ENCODE assay signal across 1 cellular context in genomic region chr22:23431337-23432072, GRCh38.
TF ChIP-seq lines count a peak whose summit lies in the region.

No MANE protein-coding gene starts in this region.

TF ChIP-seq in K562, 482 proteins besides CTCF, POLR2A, EP300 and RAD21 (continued from another document):
- TF ChIP-seq, protein P1, sequence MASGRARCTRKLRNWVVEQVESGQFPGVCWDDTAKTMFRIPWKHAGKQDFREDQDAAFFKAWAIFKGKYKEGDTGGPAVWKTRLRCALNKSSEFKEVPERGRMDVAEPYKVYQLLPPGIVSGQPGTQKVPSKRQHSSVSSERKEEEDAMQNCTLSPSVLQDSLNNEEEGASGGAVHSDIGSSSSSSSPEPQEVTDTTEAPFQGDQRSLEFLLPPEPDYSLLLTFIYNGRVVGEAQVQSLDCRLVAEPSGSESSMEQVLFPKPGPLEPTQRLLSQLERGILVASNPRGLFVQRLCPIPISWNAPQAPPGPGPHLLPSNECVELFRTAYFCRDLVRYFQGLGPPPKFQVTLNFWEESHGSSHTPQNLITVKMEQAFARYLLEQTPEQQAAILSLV (tag; IDR thresholded peaks at IDR 0.05), result no peak
- no peak for TF ChIP-seq U2AF1 (optimal IDR thresholded peaks at IDR 0.05; ENCODE audit: low read depth, low read length)
- peak; percentile 68 for TF ChIP-seq L3MBTL2 (IDR thresholded peaks at IDR 0.05)
- 0 out of 4 replicates have a peak, but pooled peaks have one; percentile 16 to 19 for TF ChIP-seq NRF1 (conservative IDR thresholded peaks at IDR 0.05 in 1 of 2, IDR thresholded peaks at IDR 0.05 in 1 of 2)
- peak; percentile 18; the same call in 1 of the 2 replicates for TF ChIP-seq CEBPG (CRISPR knock-in tag; IDR thresholded peaks at IDR 0.05)
- no peak for TF ChIP-seq CEBPG (tag; conservative IDR thresholded peaks at IDR 0.05 in 1 of 2, IDR thresholded peaks at IDR 0.05 in 1 of 2)
